In genomic region chr18:78967692-78968091, GRCh38 we compare ENCODE assay signal across 26 cellular contexts. TPM values are rescaled to one million over a fixed set of nuclear protein-coding genes. Genes with fewer than 3 reads are reported as not detected.
"Had no signal": no experiment of that assay in that cellular context is flagged by ENCODE, and none has a peak within 500 bp of the region (broad histone marks: within the 10 kb centered on the region; RNA-seq: fewer than 3 reads in every experiment).

No MANE protein-coding gene starts in this region.

- H3K36me3 Mint-ChIP-seq: natural killer cell; neural progenitor cell; stimulated activated memory B cell treated with anti-CD40 and anti-IgM and Interleukin-4, amounts not matched to agents 10 μg/mL and 1 μg/mL and 100 μg/mL, for 72 hours had no signal

- H3K27ac Mint-ChIP-seq: naive thymus-derived CD4-positive, alpha-beta T cell; natural killer cell; nephron; neural progenitor cell; progenitor cell of endocrine pancreas; stimulated activated memory B cell treated with anti-CD40 and anti-IgM and Interleukin-4, amounts not matched to agents 10 μg/mL and 1 μg/mL and 100 μg/mL, for 72 hours; stimulated activated naive CD8-positive, alpha-beta T cell treated with anti-CD3 and anti-CD28 coated beads, Interleukin-15, Interleukin-2, amounts not matched to agents 100 ng/mL and 50 ng/mL, for 24 hours had no signal

- DNase-seq: naive thymus-derived CD4-positive, alpha-beta T cell; natural killer cell; occipital lobe; ovary; posterior cingulate gyrus; psoas muscle; right cardiac atrium; spleen; stimulated activated CD4-positive, alpha-beta T cell treated with anti-CD3 and anti-CD28 coated beads, Interleukin-12 subunit alpha, Interleukin-12 subunit beta, amount 100 ng/mL, for 4 hours; stimulated activated CD4-positive, alpha-beta T cell treated with anti-CD3 and anti-CD28 coated beads, Interleukin-1b, Interleukin-23, amount 100 ng/mL, for 48 hours; stimulated activated CD4-positive, alpha-beta T cell treated with anti-CD3 and anti-CD28 coated beads, Interleukin-4, amount 100 ng/mL, for 1 hour; stimulated activated CD4-positive, alpha-beta T cell treated with anti-CD3 and anti-CD28 coated beads, Interleukin-4, amount 100 ng/mL, for 4 hours; stimulated activated CD8-positive, alpha-beta memory T cell treated with anti-CD3 and anti-CD28 coated beads, Interleukin-4, amount 100 ng/mL, for 48 hours; stimulated activated naive CD4-positive, alpha-beta T cell; substantia nigra; testis; tibial artery; transverse colon; upper lobe of left lung had no signal

- H3K4me3 Mint-ChIP-seq: naive thymus-derived CD4-positive, alpha-beta T cell; natural killer cell; nephron; neural progenitor cell; stimulated activated memory B cell treated with anti-CD40 and anti-IgM and Interleukin-4, amounts not matched to agents 10 μg/mL and 1 μg/mL and 100 μg/mL, for 72 hours; stimulated activated naive CD8-positive, alpha-beta T cell treated with anti-CD3 and anti-CD28 coated beads, Interleukin-15, Interleukin-2, amounts not matched to agents 100 ng/mL and 50 ng/mL, for 24 hours had no signal

- H3K4me1 Mint-ChIP-seq: natural killer cell; nephron; stimulated activated memory B cell treated with anti-CD40 and anti-IgM and Interleukin-4, amounts not matched to agents 10 μg/mL and 1 μg/mL and 100 μg/mL, for 72 hours had no signal

- ATAC-seq: naive thymus-derived CD4-positive, alpha-beta T cell; natural killer cell; psoas muscle; right cardiac atrium; sciatic nerve; stimulated activated memory B cell treated with anti-CD40 and anti-IgM and Interleukin-4, amounts not matched to agents 10 μg/mL and 1 μg/mL and 100 μg/mL, for 72 hours had no signal

RNA-seq across cellular contexts. Expression of gene SALL3, which starts 11.9 kb away (rescaled TPM):
- total RNA-seq: naive thymus-derived CD4-positive, alpha-beta T cell; natural killer cell; osteoblast; spleen had no signal
